ENCODE assay signal across 23 cellular contexts in the genomic region with DNA sequence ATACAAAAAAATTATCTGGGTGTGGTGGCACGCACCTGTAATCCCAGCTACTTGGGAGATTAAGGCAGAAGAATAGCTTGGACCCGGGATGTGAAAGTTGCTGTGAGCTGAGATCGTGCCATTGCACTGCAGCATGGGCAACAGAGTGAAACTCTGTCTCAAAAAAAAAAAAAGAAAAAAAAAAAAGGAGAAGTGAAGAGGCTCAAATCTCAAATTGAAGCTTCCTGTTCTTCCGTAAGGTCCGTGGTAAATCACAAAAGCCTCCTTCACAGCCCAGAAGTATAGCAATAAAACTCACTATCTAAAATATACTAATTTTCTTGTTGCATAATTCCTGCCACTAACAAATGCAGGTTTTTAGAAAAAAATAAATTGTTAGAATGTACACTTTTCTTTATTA.
"Had no signal": no experiment of that assay in that cellular context is flagged by ENCODE, and none has a peak within 500 bp of the region (broad histone marks: within the 10 kb centered on the region; RNA-seq: fewer than 3 reads in every experiment).

No MANE protein-coding gene starts in this region.

- H3K36me3 Mint-ChIP-seq: activated naive CD4-positive, alpha-beta T cell treated with anti-CD3 and anti-CD28 coated beads, Interleukin-2, amount 50 U/mL, for 24 hours; WTC11 had no signal

- DNase-seq: activated CD4-positive, alpha-beta memory T cell treated with anti-CD3 and anti-CD28 coated beads, Interleukin-2, amount 10 ng/mL, durations not matched to agents 7 days and 5 days; activated CD4-positive, alpha-beta T cell treated with anti-CD3 and anti-CD28 coated beads for 1 hour; activated CD4-positive, alpha-beta T cell treated with anti-CD3 and anti-CD28 coated beads, Interleukin-2, amount 10 ng/mL, durations not matched to agents 7 days and 5 days; activated CD8-positive, alpha-beta memory T cell treated with anti-CD3 and anti-CD28 coated beads, Interleukin-2, amount 50 U/mL, for 48 hours; activated gamma-delta T cell treated with Interleukin-2 at 50 U/mL for 16 hours; activated naive CD8-positive, alpha-beta T cell treated with anti-CD3 and anti-CD28 coated beads, Interleukin-2, amount 50 U/mL, for 24 hours; activated T-cell treated with anti-CD3 and anti-CD28 coated beads, Interleukin-2, amount 50 U/mL, for 24 hours; amygdala; caudate nucleus; cortex of kidney; effector memory CD8-positive, alpha-beta T cell; head of caudate nucleus; hippocampal formation; left cardiac atrium; left ventricle myocardium superior; mammary epithelial cell; right cardiac atrium; stimulated activated naive CD4-positive, alpha-beta T cell had no signal

- H3K4me3 Mint-ChIP-seq: activated CD4-positive, alpha-beta memory T cell treated with anti-CD3 and anti-CD28 coated beads, Interleukin-2, amount 10 ng/mL, durations not matched to agents 7 days and 5 days; activated CD4-positive, alpha-beta T cell treated with anti-CD3 and anti-CD28 coated beads, Interleukin-2, amount 10 ng/mL, durations not matched to agents 7 days and 5 days; activated naive CD4-positive, alpha-beta T cell treated with anti-CD3 and anti-CD28 coated beads, Interleukin-2, amount 50 U/mL, for 24 hours; activated naive CD8-positive, alpha-beta T cell treated with anti-CD3 and anti-CD28 coated beads, Interleukin-2, amount 50 U/mL, for 24 hours; activated T-cell treated with anti-CD3 and anti-CD28 coated beads, Interleukin-2, amount 50 U/mL, for 24 hours; activated T-helper 17 cell treated with anti-CD3 and anti-CD28 coated beads, Interleukin-2, amount 50 U/mL, for 72 hours; effector memory CD8-positive, alpha-beta T cell; nephron; T-helper 2 cell treated with Interferon-gamma antibody and Interleukin-4, amounts not matched to agents 5 μg/mL and 100 μg/mL, for 36 hours; WTC11 had no signal

- H3K4me1 Mint-ChIP-seq: activated CD4-positive, alpha-beta memory T cell treated with anti-CD3 and anti-CD28 coated beads, Interleukin-2, amount 10 ng/mL, durations not matched to agents 7 days and 5 days; activated CD4-positive, alpha-beta T cell treated with anti-CD3 and anti-CD28 coated beads, Interleukin-2, amount 10 ng/mL, durations not matched to agents 7 days and 5 days; activated naive CD4-positive, alpha-beta T cell treated with anti-CD3 and anti-CD28 coated beads, Interleukin-2, amount 50 U/mL, for 24 hours; activated naive CD8-positive, alpha-beta T cell treated with anti-CD3 and anti-CD28 coated beads, Interleukin-2, amount 50 U/mL, for 24 hours; activated T-helper 17 cell treated with anti-CD3 and anti-CD28 coated beads, Interleukin-2, amount 50 U/mL, for 72 hours; nephron; WTC11 had no signal

- ATAC-seq: activated naive CD8-positive, alpha-beta T cell treated with anti-CD3 and anti-CD28 coated beads, Interleukin-2, amount 50 U/mL, for 24 hours; activated T-helper 17 cell treated with anti-CD3 and anti-CD28 coated beads, Interleukin-2, amount 50 U/mL, for 72 hours; effector memory CD8-positive, alpha-beta T cell; left cardiac atrium; left ventricle myocardium superior; right cardiac atrium; WTC11 had no signal

- H3K27me3 Mint-ChIP-seq: activated CD4-positive, alpha-beta memory T cell treated with anti-CD3 and anti-CD28 coated beads, Interleukin-2, amount 10 ng/mL, durations not matched to agents 7 days and 5 days; activated CD4-positive, alpha-beta T cell treated with anti-CD3 and anti-CD28 coated beads, Interleukin-2, amount 10 ng/mL, durations not matched to agents 7 days and 5 days; activated naive CD4-positive, alpha-beta T cell treated with anti-CD3 and anti-CD28 coated beads, Interleukin-2, amount 50 U/mL, for 24 hours; activated naive CD8-positive, alpha-beta T cell treated with anti-CD3 and anti-CD28 coated beads, Interleukin-2, amount 50 U/mL, for 24 hours; activated T-cell treated with anti-CD3 and anti-CD28 coated beads, Interleukin-2, amount 50 U/mL, for 24 hours; activated T-helper 17 cell treated with anti-CD3 and anti-CD28 coated beads, Interleukin-2, amount 50 U/mL, for 72 hours; effector memory CD8-positive, alpha-beta T cell had no signal

- H3K27ac Mint-ChIP-seq: activated CD4-positive, alpha-beta memory T cell treated with anti-CD3 and anti-CD28 coated beads, Interleukin-2, amount 10 ng/mL, durations not matched to agents 7 days and 5 days; activated CD4-positive, alpha-beta T cell treated with anti-CD3 and anti-CD28 coated beads, Interleukin-2, amount 10 ng/mL, durations not matched to agents 7 days and 5 days; activated naive CD4-positive, alpha-beta T cell treated with anti-CD3 and anti-CD28 coated beads, Interleukin-2, amount 50 U/mL, for 24 hours; activated naive CD8-positive, alpha-beta T cell treated with anti-CD3 and anti-CD28 coated beads, Interleukin-2, amount 50 U/mL, for 24 hours; activated T-cell treated with anti-CD3 and anti-CD28 coated beads, Interleukin-2, amount 50 U/mL, for 24 hours; activated T-helper 17 cell treated with anti-CD3 and anti-CD28 coated beads, Interleukin-2, amount 50 U/mL, for 72 hours; effector memory CD8-positive, alpha-beta T cell; nephron; T-helper 2 cell treated with Interferon-gamma antibody and Interleukin-4, amounts not matched to agents 5 μg/mL and 100 μg/mL, for 36 hours; WTC11 had no signal

- H3K9me3 Mint-ChIP-seq: nephron had no signal
